In the genomic region with DNA sequence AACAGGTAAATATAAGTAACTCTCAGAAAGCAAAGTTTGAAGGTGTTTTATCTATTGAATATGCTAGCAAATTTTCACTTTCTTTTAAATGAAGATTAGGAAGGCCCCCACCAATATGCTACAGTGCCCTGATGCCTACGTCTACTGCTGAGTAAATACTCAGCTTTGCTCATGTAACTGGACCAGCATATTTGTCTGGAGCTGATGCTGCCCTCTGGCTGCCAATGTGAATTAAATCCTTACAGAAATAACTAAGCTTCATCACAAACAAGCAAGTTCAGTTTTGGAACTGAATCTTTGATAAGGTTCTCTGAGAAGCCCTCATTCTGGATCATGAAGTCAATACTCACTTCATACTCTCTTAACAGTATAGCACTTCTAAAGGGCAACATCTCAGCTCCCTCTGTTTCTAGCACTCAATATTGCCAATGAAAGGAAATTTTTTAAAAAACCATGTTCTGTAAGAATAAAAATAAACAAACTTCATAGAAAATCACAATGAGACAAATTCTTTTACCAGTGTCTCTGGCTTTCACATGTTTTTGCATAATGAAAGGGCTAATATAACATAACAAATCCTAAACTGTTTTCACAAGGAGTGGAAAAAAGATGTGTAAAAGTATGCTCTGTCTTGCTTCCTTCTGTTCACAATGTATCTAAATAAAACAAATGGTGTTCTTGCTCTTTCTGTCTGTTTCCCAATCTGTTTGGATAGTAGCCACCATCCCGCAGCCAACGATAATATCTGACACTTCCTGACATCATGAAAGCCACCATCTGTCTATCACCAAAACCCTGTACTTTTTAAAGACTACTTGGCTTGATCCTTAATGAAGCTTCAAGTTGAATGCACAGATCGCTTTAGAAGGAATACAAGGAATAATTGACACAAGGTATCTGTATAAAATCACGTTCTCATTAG, we compare ENCODE assay signal across 8 cellular contexts.
A peak's percentile ranks its signal among the peaks of the same experiment; 100 is the strongest.
DNase-seq lines count a peak whose midpoint lies in the region; ATAC-seq, FAIRE-seq and TF ChIP-seq lines count a peak whose summit lies in the region.

No MANE protein-coding gene starts in this region.

- H3K4me3 Mint-ChIP-seq in osteocyte (ENCODE audit: unreplicated experiment) = no peak overlapping the region

- H3K27ac ChIP-seq in RWPE2 (ENCODE audit: poor library complexity, severe bottlenecking) = no peak overlapping the region

- no peaks in the 10 kb centered on the region for H3K9me3 ChIP-seq in RWPE2 (ENCODE audit: severe bottlenecking)

- H3K4me3 ChIP-seq in RWPE2 (ENCODE audit: severe bottlenecking) = no peak overlapping the region
- H3K4me3 ChIP-seq in fibroblast of pulmonary artery (replicated peaks; ENCODE audit: low read depth, low read length) = no peak overlapping the region

- TF ChIP-seq CTCF in RWPE2 (IDR thresholded peaks at IDR 0.05; ENCODE audit: poor library complexity, severe bottlenecking) (peak; percentile 74), fibroblast of pulmonary artery (IDR thresholded peaks at IDR 0.05; ENCODE audit: low read length, missing control alignments) (peak; percentile 60), osteocyte (IDR thresholded peaks at IDR 0.05) (peak; percentile 74)

- no peak for FAIRE-seq in GM12891 (lab: Jason Lieb, UNC)

- H3K27me3 ChIP-seq in RWPE2 (ENCODE audit: insufficient read depth, poor library complexity, severe bottlenecking) = no peaks in the 10 kb centered on the region

- no peaks in the 10 kb centered on the region for H3K27me3 Mint-ChIP-seq in osteocyte (ENCODE audit: unreplicated experiment)

- no peaks in the 10 kb centered on the region for H3K9me3 Mint-ChIP-seq in osteocyte (ENCODE audit: unreplicated experiment)

- peak; percentile 58; the same call in 2 of the 3 replicates for ATAC-seq in RWPE2 (ENCODE audit: low read depth)
- ATAC-seq in GM21526 (IDR thresholded peaks at IDR 0.05; ENCODE audit: low FRiP score, unreplicated experiment) = no peak

- no peaks in the 10 kb centered on the region for H3K36me3 Mint-ChIP-seq in osteocyte (ENCODE audit: unreplicated experiment)

- no peak overlapping the region for H3K27ac Mint-ChIP-seq in osteocyte (ENCODE audit: unreplicated experiment)

- no peaks in the 10 kb centered on the region for H3K4me1 Mint-ChIP-seq in osteocyte (ENCODE audit: unreplicated experiment)

- H3K4me1 ChIP-seq in RWPE2 (ENCODE audit: insufficient read depth, poor library complexity, severe bottlenecking) = no peaks in the 10 kb centered on the region

- H3K36me3 ChIP-seq in RWPE2 (ENCODE audit: low read depth) = no peaks in the 10 kb centered on the region

- no peak for TF ChIP-seq POLR2A in GM12891 (IDR thresholded peaks at IDR 0.05; ENCODE audit: low read depth, low read length)

- DNase-seq in AG20443 (ENCODE audit: low spot score) (peak; percentile 38), HuH-7 (ENCODE audit: low spot score) (peak; percentile 22), RWPE2 (ENCODE audit: low spot score) (no peak), fibroblast of pulmonary artery (ENCODE audit: low read depth) (peak; percentile 75), osteocyte (ENCODE audit: extremely low spot score, unreplicated experiment) (no peak), T1000 (lab: John Stamatoyannopoulos, UW) (no peak), GM12891 (ENCODE audit: insufficient read length, low spot score) (no peak)

TF ChIP-seq in GM12891, 5 proteins besides CTCF, POLR2A, EP300 and RAD21:
- no peak for TF ChIP-seq POU2F2 (IDR thresholded peaks at IDR 0.05; ENCODE audit: low read depth, low read length)

Comparison
In these comparisons a context has a peak if more than half of its experiments do, and no peak if none do; other contexts are left out.
1. DNase-seq: peak in AG20443 (single experiment), HuH-7 (single experiment) and fibroblast of pulmonary artery (single experiment); none in RWPE2 (single experiment), osteocyte (single experiment), T1000 (single experiment) and GM12891 (single experiment).
2. Peak in every context shown above with its lines, with median percentiles within 50 percentile points of each other: CTCF ChIP-seq.